Comparison of ENCODE assay signal across 8 cellular contexts in the genomic region with DNA sequence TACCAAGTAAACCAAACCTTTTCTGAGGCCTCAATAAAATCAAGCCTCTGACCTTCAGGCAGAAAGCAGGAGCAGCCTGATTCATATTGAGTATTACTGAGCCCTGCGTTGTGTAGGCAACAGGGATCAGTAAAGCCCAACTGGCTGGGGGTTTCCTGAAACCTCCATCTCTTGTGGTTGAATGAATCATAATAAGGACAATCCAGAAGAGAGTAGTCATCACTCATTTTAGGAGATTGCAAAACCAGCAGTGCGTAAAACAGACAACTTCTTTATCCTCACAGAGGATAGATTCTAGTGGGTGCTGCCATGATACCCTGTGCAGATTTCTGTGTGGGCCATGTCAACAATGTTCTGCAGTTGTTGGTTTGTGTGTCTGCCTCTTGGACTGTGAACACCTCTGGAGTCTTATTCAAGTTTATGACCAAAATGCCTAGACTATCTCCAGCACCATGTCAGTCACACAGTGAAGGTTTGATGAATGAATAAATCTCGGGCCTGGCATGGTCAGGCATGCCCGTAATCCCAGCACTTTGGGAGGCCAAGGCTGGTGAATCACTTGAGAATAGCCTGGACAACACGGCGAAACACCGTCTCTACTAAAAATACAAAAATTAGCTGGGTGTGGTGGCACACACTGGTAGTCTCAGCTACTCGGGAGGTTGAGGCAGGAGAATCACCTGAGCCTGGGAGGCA. TPM values are rescaled to one million over a fixed set of nuclear protein-coding genes. Genes with fewer than 3 reads are reported as not detected.
DNase-seq lines count a peak whose midpoint lies in the region; ATAC-seq and TF ChIP-seq lines count a peak whose summit lies in the region.

No MANE protein-coding gene starts in this region.

- BruUV-seq in PC-3 (replicated peaks; lab: Mats Ljungman, UMichigan) = TSS peak; percentile 39

- no peak overlapping the region for H3K27ac Mint-ChIP-seq in endothelial cell (ENCODE audit: unreplicated experiment)

- H3K79me2 ChIP-seq in PC-3 (ENCODE audit: low read length) = no peaks in the 10 kb centered on the region

- H3K27me3 Mint-ChIP-seq in endothelial cell (ENCODE audit: unreplicated experiment) = peaks cover 11% of the 10 kb centered on the region

- TF ChIP-seq POLR2A in upper lobe of left lung (IDR thresholded peaks at IDR 0.05) = no peak

- ATAC-seq in HG02642 (IDR thresholded peaks at IDR 0.05; ENCODE audit: poor library complexity, unreplicated experiment) (peak; percentile 83), PC-3 (peak; percentile 90), upper lobe of left lung (ENCODE audit: low FRiP score in 2 of 2) (peak; percentile 60 to 95)

- WGBS in upper lobe of left lung, 2 donors = 77 to 94% methylated on average over 7 to 8 of the region's 8 CpGs

- no peaks in the 10 kb centered on the region for H3K9me3 ChIP-seq in PC-3 (ENCODE audit: low read length)
- H3K9me3 ChIP-seq in upper lobe of left lung = no peaks in the 10 kb centered on the region

- no peaks in the 10 kb centered on the region for H3K9me3 Mint-ChIP-seq in endothelial cell (ENCODE audit: unreplicated experiment)

- intact Hi-C loops in PC-3 (cut with micrococcal nuclease) = loop anchor here (1.0 kb wide), 6 partner anchors 9 to 172 kb away; a partner anchor contains a TSS

- H3K4me1 ChIP-seq in PC-3 (ENCODE audit: insufficient read depth, low read length) = peaks cover 43% of the 10 kb centered on the region
- H3K4me1 ChIP-seq in upper lobe of left lung = peaks cover 0 to 14% (median 3%) of the 10 kb centered on the region in 4 donors

- H4K20me1 ChIP-seq in PC-3 (ENCODE audit: low read length) = no peaks in the 10 kb centered on the region

- H3K36me3 Mint-ChIP-seq in endothelial cell (ENCODE audit: low read depth, unreplicated experiment) = no peaks in the 10 kb centered on the region

- H3K27ac ChIP-seq in PC-3 (ENCODE audit: low read length) (peak overlapping the region; percentile 98), upper lobe of left lung (no peak overlapping the region)

- POLR2A ChIA-PET in PC-3 (lab: Charles Lee; ENCODE audit: unreplicated experiment) = no interaction called here

- TF ChIP-seq CTCF in PC-3 (conservative IDR thresholded peaks at IDR 0.05; ENCODE audit: low read depth, low read length) (no peak), upper lobe of left lung (IDR thresholded peaks at IDR 0.05) (no peak), endothelial cell (IDR thresholded peaks at IDR 0.05; ENCODE audit: unreplicated experiment) (no peak)

- CTCF ChIA-PET in PC-3 (lab: Charles Lee) = interaction anchor here (1.1 kb wide), 1 partner anchor 97 kb away, joined by 4 read pairs; no protein-coding TSS in a partner anchor

- H3K4me3 ChIP-seq in PC-3 (ENCODE audit: low read length) = no peak overlapping the region; the same call in 1 of the 2 replicates
- no peak overlapping the region for H3K4me3 ChIP-seq in upper lobe of left lung

- no peaks in the 10 kb centered on the region for H3K4me1 Mint-ChIP-seq in endothelial cell (ENCODE audit: unreplicated experiment)

- H3K4me2 ChIP-seq in PC-3 (ENCODE audit: low read length) = peak overlapping the region; percentile 71

- no peaks in the 10 kb centered on the region for H3K36me3 ChIP-seq in PC-3 (ENCODE audit: low read depth, low read length)
- H3K36me3 ChIP-seq in upper lobe of left lung = no peaks in the 10 kb centered on the region

- no peak overlapping the region for H3K4me3 Mint-ChIP-seq in endothelial cell (ENCODE audit: unreplicated experiment)

- H2AFZ ChIP-seq in PC-3 (ENCODE audit: low read length) = peak overlapping the region; percentile 25; the same call in 1 of the 2 replicates

- no peaks in the 10 kb centered on the region for H3K9me2 ChIP-seq in PC-3 (replicated peaks; ENCODE audit: low read length)

- H3F3A ChIP-seq in PC-3 (ENCODE audit: low read length, unreplicated experiment) = peaks cover 11% of the 10 kb centered on the region

- no peaks in the 10 kb centered on the region for H3K27me3 ChIP-seq in PC-3 (ENCODE audit: low read length)
- no peaks in the 10 kb centered on the region for H3K27me3 ChIP-seq in upper lobe of left lung

- DNase-seq in SKM-1 treated with dmso at 0.1 percent for 144 hours (lab: John Stamatoyannopoulos, UW; ENCODE audit: unreplicated experiment) = peak; percentile 15
- no peak for DNase-seq in SKM-1 (lab: John Stamatoyannopoulos, UW; ENCODE audit: unreplicated experiment)
- DNase-seq in PC-3 = peak; percentile 97
- DNase-seq in fibroblast of peridontal ligament (ENCODE audit: extremely low read depth) = peak; percentile 99
- peak in 1 of 2 donors; percentile 38 for DNase-seq in upper lobe of left lung
- no peak for DNase-seq in GM19238 (ENCODE audit: insufficient read length, low spot score)
- DNase-seq in endothelial cell (ENCODE audit: low spot score) = no peak

- H3K9ac ChIP-seq in PC-3 (ENCODE audit: low read length) = peak overlapping the region; percentile 84

- no peak for TF ChIP-seq EP300 in upper lobe of left lung (IDR thresholded peaks at IDR 0.05)

RNA-seq across cellular contexts. Expression of a gene that starts 51.8 kb away (rescaled TPM):
- total RNA-seq in PC-3 (2014; rRNA removed) = 10.3 and 13.2 TPM in 2 replicates
- 10 to 100 TPM in 4 of 6 donors, 1 to 10 TPM in 2; 4.2 to 28.1 (median 17.1) TPM for total RNA-seq in upper lobe of left lung
- 0.41 TPM for total RNA-seq in endothelial cell (ENCODE audit: unreplicated experiment)

Comparison
In these comparisons a context has a peak if more than half of its experiments do, and no peak if none do; other contexts are left out.
1. DNase-seq: peak in SKM-1 treated with dmso at 0.1 percent for 144 hours (single experiment), PC-3 (single experiment) and fibroblast of peridontal ligament (single experiment); none in SKM-1 (single experiment), GM19238 (single experiment) and endothelial cell (single experiment).
2. Peak in every context shown above with its lines, with median percentiles within 50 percentile points of each other: ATAC-seq.